Comparison of ENCODE assay signal across 9 cellular contexts in genomic region chr6:136717297-136717990, GRCh38.
DNase-seq lines count a peak whose midpoint lies in the region; ATAC-seq, FAIRE-seq and TF ChIP-seq lines count a peak whose summit lies in the region.
"Had no signal": no experiment of that assay in that cellular context is flagged by ENCODE, and none has a peak within 500 bp of the region (broad histone marks: within the 10 kb centered on the region; RNA-seq: fewer than 3 reads in every experiment).

No MANE protein-coding gene starts in this region.

- H4K91ac ChIP-seq in mesenchymal stem cell (ENCODE audit: low read length): no peak overlapping the region

- intact Hi-C loops in activated B cell treated with CpG ODN at 0.5 μM for 24 hours (cut with micrococcal nuclease): loop anchor here (5.0 kb wide), 1 partner anchor 70 kb away; no protein-coding TSS in a partner anchor

- no peaks in the 10 kb centered on the region for H3K27me3 ChIP-seq in mesenchymal stem cell (ENCODE audit: control insufficient read depth in 1 of 2, insufficient read depth in 1 of 2, low read length in 2 of 2)

- H3K18ac ChIP-seq in mesenchymal stem cell (ENCODE audit: low read depth in 1 of 2, low read length in 2 of 2): no peak overlapping the region

- H3K36me3 Mint-ChIP-seq in activated B cell treated with CpG ODN at 0.5 μM for 24 hours (ENCODE audit: low read depth): peaks cover 4% of the 10 kb centered on the region
- H3K36me3 Mint-ChIP-seq in activated naive CD8-positive, alpha-beta T cell treated with anti-CD3 and anti-CD28 coated beads, Interleukin-2, amount 50 U/mL, for 24 hours (ENCODE audit: low read depth): peaks cover 18% of the 10 kb centered on the region

- H2BK120ac ChIP-seq in mesenchymal stem cell (ENCODE audit: low read depth, low read length): no peak overlapping the region

- peak; percentile 40 for ATAC-seq in HG02588 (IDR thresholded peaks at IDR 0.05; ENCODE audit: unreplicated experiment)
- ATAC-seq in activated B cell treated with CpG ODN at 0.5 μM for 24 hours (ENCODE audit: low read depth): no peak
- ATAC-seq in HG03097 (IDR thresholded peaks at IDR 0.05; ENCODE audit: low FRiP score, unreplicated experiment): no peak
- no peak for ATAC-seq in activated naive CD8-positive, alpha-beta T cell treated with anti-CD3 and anti-CD28 coated beads, Interleukin-2, amount 50 U/mL, for 24 hours

- no peak overlapping the region for H4K8ac ChIP-seq in mesenchymal stem cell (ENCODE audit: low read length)

- H3K27me3 Mint-ChIP-seq in activated B cell treated with CpG ODN at 0.5 μM for 24 hours: no peaks in the 10 kb centered on the region
- no peaks in the 10 kb centered on the region for H3K27me3 Mint-ChIP-seq in activated naive CD8-positive, alpha-beta T cell treated with anti-CD3 and anti-CD28 coated beads, Interleukin-2, amount 50 U/mL, for 24 hours

- POLR2A ChIA-PET in activated B cell treated with CpG ODN at 0.5 μM for 24 hours (lab: Charles Lee): interaction anchor here (0.6 to 5.2 kb wide), 4 partner anchors 64 to 111 kb away, joined by 3 to 53 read pairs (median 6); partner anchors contain the start of gene MAP3K5

- no peak overlapping the region for H3K27ac ChIP-seq in mesenchymal stem cell (ENCODE audit: low read length, poor library complexity, severe bottlenecking)

- H2BK5ac ChIP-seq in mesenchymal stem cell (ENCODE audit: low read depth, low read length, poor library complexity, severe bottlenecking): no peak overlapping the region

- no peak overlapping the region for H3K4me2 ChIP-seq in mesenchymal stem cell (ENCODE audit: low read length, poor library complexity, severe bottlenecking)

- H3K4me1 ChIP-seq in mesenchymal stem cell (ENCODE audit: control insufficient read depth, insufficient read depth, low read depth, low read length): peaks cover 1% of the 10 kb centered on the region

- peak; percentile 69 for FAIRE-seq in GM12891 (lab: Jason Lieb, UNC)

- no peak overlapping the region for H2AK5ac ChIP-seq in mesenchymal stem cell (ENCODE audit: low read length, severe bottlenecking)

- CTCF ChIA-PET in activated B cell treated with CpG ODN at 0.5 μM for 24 hours (lab: Charles Lee): interaction anchor here (2.5 to 6.5 kb wide), 2 partner anchors 74 to 75 kb away, joined by 12 to 55 read pairs; partner anchors contain the start of gene MAP3K5

- H3K14ac ChIP-seq in mesenchymal stem cell (ENCODE audit: low read length in 2 of 2): no peak overlapping the region

- H3K23ac ChIP-seq in mesenchymal stem cell (ENCODE audit: low read length in 2 of 2): no peak overlapping the region

- H3K9me3 Mint-ChIP-seq in activated B cell treated with CpG ODN at 0.5 μM for 24 hours: no peaks in the 10 kb centered on the region
- H3K9me3 Mint-ChIP-seq in activated naive CD8-positive, alpha-beta T cell treated with anti-CD3 and anti-CD28 coated beads, Interleukin-2, amount 50 U/mL, for 24 hours: peaks cover 12% of the 10 kb centered on the region

- H3K79me1 ChIP-seq in mesenchymal stem cell (replicated peaks; ENCODE audit: low read length, poor library complexity, severe bottlenecking): peaks cover 4% of the 10 kb centered on the region

- H3K36me3 ChIP-seq in mesenchymal stem cell (ENCODE audit: control insufficient read depth in 1 of 2, insufficient read depth in 2 of 2, low read depth in 1 of 2, low read length in 2 of 2): no peaks in the 10 kb centered on the region

- H3K9me3 ChIP-seq in mesenchymal stem cell (ENCODE audit: control insufficient read depth, low read length): no peaks in the 10 kb centered on the region

- no peak overlapping the region for H2AFZ ChIP-seq in mesenchymal stem cell (ENCODE audit: low read depth, low read length)

- H3K4me1 Mint-ChIP-seq in activated B cell treated with CpG ODN at 0.5 μM for 24 hours: peaks cover 71% of the 10 kb centered on the region
- H3K4me1 Mint-ChIP-seq in activated naive CD8-positive, alpha-beta T cell treated with anti-CD3 and anti-CD28 coated beads, Interleukin-2, amount 50 U/mL, for 24 hours: peaks cover 39% of the 10 kb centered on the region

- WGBS in mesenchymal stem cell: 69% methylated on average over 2 of the region's 2 CpGs

- no peak overlapping the region for H2BK15ac ChIP-seq in mesenchymal stem cell (ENCODE audit: low read depth, poor library complexity, severe bottlenecking)

- H3K4me3 ChIP-seq in mesenchymal stem cell (ENCODE audit: insufficient read depth in 1 of 2, low read depth in 1 of 2, low read length in 2 of 2): no peak overlapping the region
- H3K4me3 ChIP-seq: skin epidermis had no signal

- no peak overlapping the region for H2BK12ac ChIP-seq in mesenchymal stem cell (ENCODE audit: low read length in 2 of 2)

- peak overlapping the region; percentile 81 for H3K27ac Mint-ChIP-seq in activated B cell treated with CpG ODN at 0.5 μM for 24 hours
- no peak overlapping the region for H3K27ac Mint-ChIP-seq in activated naive CD8-positive, alpha-beta T cell treated with anti-CD3 and anti-CD28 coated beads, Interleukin-2, amount 50 U/mL, for 24 hours

- TF ChIP-seq POLR2A in GM12891 (IDR thresholded peaks at IDR 0.05; ENCODE audit: low read depth, low read length): no peak

- DNase-seq in GM12891 (ENCODE audit: insufficient read length, low spot score) (no peak), activated B cell treated with CpG ODN at 0.5 μM for 24 hours (no peak), mesenchymal stem cell (no peak), SHP77 treated with DMSO at 0.1 percent for 48 hours (lab: John Stamatoyannopoulos, UW) (no peak), amniotic stem cell (lab: John Stamatoyannopoulos, UW) (no peak)
- no peak for DNase-seq in activated naive CD8-positive, alpha-beta T cell treated with anti-CD3 and anti-CD28 coated beads, Interleukin-2, amount 50 U/mL, for 24 hours

- no peak overlapping the region for H3K4ac ChIP-seq in mesenchymal stem cell (ENCODE audit: low read depth in 1 of 2, low read length in 2 of 2)

- TF ChIP-seq CTCF in activated B cell treated with CpG ODN at 0.5 μM for 24 hours (IDR thresholded peaks at IDR 0.05): no peak

- H3K9ac ChIP-seq in mesenchymal stem cell (ENCODE audit: low read length): peak overlapping the region; percentile 55

- H3K4me3 Mint-ChIP-seq in activated B cell treated with CpG ODN at 0.5 μM for 24 hours: peak overlapping the region; percentile 48
- H3K4me3 Mint-ChIP-seq in activated naive CD8-positive, alpha-beta T cell treated with anti-CD3 and anti-CD28 coated beads, Interleukin-2, amount 50 U/mL, for 24 hours: no peak overlapping the region

TF ChIP-seq in GM12891, 5 proteins besides CTCF, POLR2A, EP300 and RAD21:
- TF ChIP-seq TAF1 (IDR thresholded peaks at IDR 0.05; ENCODE audit: low read depth, low read length): no peak
TF ChIP-seq in GM12891: peak in this region for 0.
